Comparison of ENCODE assay signal across 8 cellular contexts in the genomic region with DNA sequence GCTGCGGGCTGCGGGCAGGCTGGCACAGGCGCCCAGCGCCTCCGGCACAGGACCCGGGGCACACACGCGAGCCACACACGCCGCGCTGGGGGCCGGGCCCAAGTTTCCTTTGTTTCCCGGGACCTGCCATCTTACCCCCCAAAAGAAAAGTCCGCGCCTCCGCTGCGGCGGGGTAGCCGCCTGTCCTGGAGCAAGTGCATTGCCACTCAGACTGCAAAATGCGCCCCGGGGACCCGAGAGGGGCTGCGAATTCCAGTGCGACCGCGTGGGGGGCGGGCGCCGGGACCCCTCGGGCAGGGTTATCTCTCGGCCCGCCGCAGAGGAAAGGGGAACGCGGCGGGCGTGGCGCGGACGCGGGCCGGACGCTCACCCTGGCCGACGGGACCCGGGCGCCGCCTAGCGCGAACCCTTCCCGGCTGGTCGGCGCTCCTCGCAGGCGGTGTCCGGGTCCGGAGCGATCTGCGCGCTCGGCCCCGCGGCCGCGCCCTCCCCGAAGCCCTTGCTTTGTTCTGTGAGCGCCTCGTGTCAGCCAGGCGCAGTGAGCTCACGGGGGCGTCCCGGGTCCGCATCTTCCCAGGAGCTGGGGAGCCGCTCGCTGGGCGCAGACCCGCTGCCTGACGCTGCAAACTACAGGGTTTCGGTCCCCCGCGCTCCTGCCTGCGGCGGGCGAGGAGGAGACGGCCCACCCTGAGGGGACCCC. TPM values are rescaled to one million over a fixed set of nuclear protein-coding genes. Genes with fewer than 3 reads are reported as not detected.
A peak's percentile ranks its signal among the peaks of the same experiment; 100 is the strongest.
DNase-seq lines count a peak whose midpoint lies in the region; ATAC-seq and TF ChIP-seq lines count a peak whose summit lies in the region.

No MANE protein-coding gene starts in this region.

- H4K20me1 ChIP-seq in H9 (ENCODE audit: control insufficient read depth, insufficient read depth, insufficient read length) = no peaks in the 10 kb centered on the region

- peak overlapping the region; percentile 76 for H2BK5ac ChIP-seq in H9 (ENCODE audit: insufficient read length, low read length)

- H3K79me1 ChIP-seq in H9 (ENCODE audit: insufficient read depth, low read depth, low read length, poor library complexity, severe bottlenecking) = no peaks in the 10 kb centered on the region

- peak overlapping the region; percentile 80 to 88 for H3K4me3 Mint-ChIP-seq in H9
- H3K4me3 Mint-ChIP-seq in activated CD8-positive, alpha-beta memory T cell treated with anti-CD3 and anti-CD28 coated beads, Interleukin-2, amount 10 ng/mL, durations not matched to agents 7 days and 5 days = peak overlapping the region; percentile 36

- H3K36me3 Mint-ChIP-seq in H9 (ENCODE audit: insufficient read depth in 1 of 3, low read depth in 3 of 3) = peaks cover 31 to 39% (median 38%) of the 10 kb centered on the region in 3 experiments
- H3K36me3 Mint-ChIP-seq in activated CD8-positive, alpha-beta memory T cell treated with anti-CD3 and anti-CD28 coated beads, Interleukin-2, amount 10 ng/mL, durations not matched to agents 7 days and 5 days = peaks cover 1% of the 10 kb centered on the region

- WGBS in H9 (ENCODE audit: extremely low coverage, insufficient read length, low lambda C conversion rate) = no CpG with 5 or more reads among the region's 85 CpGs
- whole genome bisulfite sequencing in prostate gland = under 1% methylated on average over 46 of the region's 85 CpGs

- H3K9ac ChIP-seq in H9 (ENCODE audit: extremely low read depth, insufficient read length, low read length) = peak overlapping the region; percentile 92

- ATAC-seq in activated CD8-positive, alpha-beta memory T cell treated with anti-CD3 and anti-CD28 coated beads, Interleukin-2, amount 10 ng/mL, durations not matched to agents 7 days and 5 days = peak; percentile 50
- ATAC-seq in GM21717 (IDR thresholded peaks at IDR 0.05; ENCODE audit: unreplicated experiment) = no peak

- no peak overlapping the region for H2BK15ac ChIP-seq in H9 (ENCODE audit: low read depth, low read length)

- peak overlapping the region; percentile 96 for H3K18ac ChIP-seq in H9 (ENCODE audit: insufficient read length, low read depth, low read length)

- TF ChIP-seq POLR2A in prostate gland (IDR thresholded peaks at IDR 0.05) = no peak

- peak overlapping the region; percentile 99; the same call in 1 of the 2 replicates for H3K14ac ChIP-seq in H9 (ENCODE audit: insufficient read depth, low read length)

- H2BK120ac ChIP-seq in H9 (ENCODE audit: low read depth, low read length, poor library complexity, severe bottlenecking) = peak overlapping the region; percentile 95

- H3K56ac ChIP-seq in H9 (ENCODE audit: insufficient read length, low read depth, low read length) = no peak overlapping the region

- H3K27me3 ChIP-seq in H9 (ENCODE audit: insufficient read depth, low read length) = no peaks in the 10 kb centered on the region
- H3K27me3 ChIP-seq in cardiac muscle cell = no peaks in the 10 kb centered on the region
- H3K27me3 ChIP-seq in prostate gland (replicated peaks; ENCODE audit: insufficient read depth) = no peaks in the 10 kb centered on the region

- no peak overlapping the region for H4K5ac ChIP-seq in H9 (ENCODE audit: insufficient read length, low read depth, low read length)

- no peak overlapping the region for H2BK12ac ChIP-seq in H9 (ENCODE audit: insufficient read length, low read depth, low read length)

- no peaks in the 10 kb centered on the region for H3K4me1 ChIP-seq in H9 (ENCODE audit: insufficient read depth, low read length)
- peaks cover 6% of the 10 kb centered on the region for H3K4me1 ChIP-seq in cardiac muscle cell (ENCODE audit: low read depth)
- H3K4me1 ChIP-seq in prostate gland (replicated peaks) = no peaks in the 10 kb centered on the region

- intact Hi-C loops in prostate gland (cut with DNase I) = loop anchor here (5.0 to 10.0 kb wide), 3 partner anchors 370 to 640 kb away; no protein-coding TSS in a partner anchor

- no peak overlapping the region; the same call in 1 of the 2 replicates for H3K4ac ChIP-seq in H9 (ENCODE audit: low read depth, low read length)

- H3T11ph ChIP-seq in H9 (ENCODE audit: low read length) = no peak overlapping the region

- DNase-seq in DMS53 (lab: John Stamatoyannopoulos, UW) = peak; percentile 76
- DNase-seq in DMS53 treated with DMSO at 0.1 percent for 48 hours (lab: John Stamatoyannopoulos, UW; ENCODE audit: unreplicated experiment) = no peak
- peak; percentile 70 for DNase-seq in H9
- DNase-seq in NCI-H1105 (lab: John Stamatoyannopoulos, UW) = peak; percentile 70
- DNase-seq in activated CD8-positive, alpha-beta memory T cell treated with anti-CD3 and anti-CD28 coated beads, Interleukin-2, amount 10 ng/mL, durations not matched to agents 7 days and 5 days = no peak
- DNase-seq in cardiac muscle cell (ENCODE audit: low read depth in 1 of 2, low spot score in 1 of 2) = peak; percentile 7 to 78
- peak; percentile 39 for DNase-seq in prostate gland (ENCODE audit: low spot score)

- TF ChIP-seq CTCF in H9 (conservative IDR thresholded peaks at IDR 0.05) = peak; percentile 22; the same call in 2 of the 3 replicates
- no peak for TF ChIP-seq CTCF in cardiac muscle cell (IDR thresholded peaks at IDR 0.05; ENCODE audit: low read depth, low read length)
- peak in 2 of 4 experiments; percentile 44 to 46 for TF ChIP-seq CTCF in prostate gland (IDR thresholded peaks at IDR 0.05)

- H3K9me3 Mint-ChIP-seq in H9 = peaks cover 5 to 13% of the 10 kb centered on the region in 2 experiments; a peak in 4 of 5 replicates
- H3K9me3 Mint-ChIP-seq in activated CD8-positive, alpha-beta memory T cell treated with anti-CD3 and anti-CD28 coated beads, Interleukin-2, amount 10 ng/mL, durations not matched to agents 7 days and 5 days (ENCODE audit: low read depth) = no peaks in the 10 kb centered on the region

- H3K36me3 ChIP-seq in cardiac muscle cell = no peaks in the 10 kb centered on the region
- no peaks in the 10 kb centered on the region for H3K36me3 ChIP-seq in prostate gland

- H3K23ac ChIP-seq in H9 (ENCODE audit: insufficient read length, low read depth, low read length) = no peak overlapping the region

- H2BK20ac ChIP-seq in H9 (ENCODE audit: low read depth, low read length, poor library complexity, severe bottlenecking) = no peak overlapping the region

- H3K9me3 ChIP-seq in H9 (ENCODE audit: control insufficient read depth, low read depth, low read length) (no peaks in the 10 kb centered on the region), cardiac muscle cell (ENCODE audit: low read depth) (no peaks in the 10 kb centered on the region), prostate gland (no peaks in the 10 kb centered on the region)

- H3K27ac Mint-ChIP-seq in H9 = peak overlapping the region; percentile 84 to 97 (median 89); a peak in 4 of 7 replicates
- no peak overlapping the region for H3K27ac Mint-ChIP-seq in activated CD8-positive, alpha-beta memory T cell treated with anti-CD3 and anti-CD28 coated beads, Interleukin-2, amount 10 ng/mL, durations not matched to agents 7 days and 5 days

- no peak overlapping the region for H2AFZ ChIP-seq in H9 (ENCODE audit: low read length)

- H3K23me2 ChIP-seq in H9 (ENCODE audit: insufficient read length, low read depth, low read length, poor library complexity, severe bottlenecking) = no peaks in the 10 kb centered on the region

- CTCF ChIA-PET in activated CD8-positive, alpha-beta memory T cell treated with anti-CD3 and anti-CD28 coated beads, Interleukin-2, amount 10 ng/mL, durations not matched to agents 7 days and 5 days (lab: Charles Lee) = no interaction called here

- H3K4me2 ChIP-seq in H9 (ENCODE audit: insufficient read depth, insufficient read length, low read length) = peak overlapping the region; percentile 95

- H3K4me3 ChIP-seq in cardiac muscle cell (peak overlapping the region; percentile 75), prostate gland (peak overlapping the region; percentile 57 to 62)

- H4K91ac ChIP-seq in H9 (ENCODE audit: insufficient read length, low read depth, low read length) = no peak overlapping the region

- H3K27ac ChIP-seq in H9 (ENCODE audit: insufficient read length, low read depth, low read length) = peak overlapping the region; percentile 81
- H3K27ac ChIP-seq in cardiac muscle cell = peak overlapping the region; percentile 74
- peak overlapping the region; percentile 80 to 81 for H3K27ac ChIP-seq in prostate gland

- peaks cover 20 to 38% of the 10 kb centered on the region in 2 experiments for H3K4me1 Mint-ChIP-seq in H9
- peaks cover 10% of the 10 kb centered on the region for H3K4me1 Mint-ChIP-seq in activated CD8-positive, alpha-beta memory T cell treated with anti-CD3 and anti-CD28 coated beads, Interleukin-2, amount 10 ng/mL, durations not matched to agents 7 days and 5 days

- no peak overlapping the region for H4K8ac ChIP-seq in H9 (replicated peaks; ENCODE audit: insufficient read length, low read depth, low read length)

- H3K79me2 ChIP-seq in H9 (ENCODE audit: insufficient read depth, low read length) = peaks cover 31% of the 10 kb centered on the region; the same call in 1 of the 2 replicates

- no peaks in the 10 kb centered on the region; the same call in 1 of the 2 replicates for H3K27me3 Mint-ChIP-seq in H9 (ENCODE audit: low read depth)
- peaks cover 61% of the 10 kb centered on the region for H3K27me3 Mint-ChIP-seq in activated CD8-positive, alpha-beta memory T cell treated with anti-CD3 and anti-CD28 coated beads, Interleukin-2, amount 10 ng/mL, durations not matched to agents 7 days and 5 days

- H2AK5ac ChIP-seq in H9 (ENCODE audit: insufficient read length, low read length) = no peak overlapping the region

RNA-seq across cellular contexts. Expression of a gene that starts 0.6 kb away (rescaled TPM):
- total RNA-seq in H9 (2021) (1,507 and 1,551 TPM in 2 replicates), cardiac muscle cell (109 and 166 TPM in 2 replicates), prostate gland (100 to 1,000 TPM in 1 of 2 donors, 10 to 100 TPM in 1; 59.4 to 336 TPM)
- under 1 TPM in 1 of 2 experiments, not detected in 1; 0.23 TPM for total RNA-seq in activated CD8-positive, alpha-beta memory T cell treated with anti-CD3 and anti-CD28 coated beads, Interleukin-2, amount 10 ng/mL, durations not matched to agents 7 days and 5 days
- 148 and 168 TPM in 2 replicates for polyA plus RNA-seq in cardiac muscle cell

RNA-seq across cellular contexts. Expression of a gene that starts 52.9 kb away (rescaled TPM):
- total RNA-seq in H9 (2021) (12.4 and 14.8 TPM in 2 replicates), cardiac muscle cell (18.3 and 23.1 TPM in 2 replicates), prostate gland (10 to 100 TPM in 1 of 2 donors, 1 to 10 TPM in 1; 5.7 to 12.3 TPM)
- total RNA-seq in activated CD8-positive, alpha-beta memory T cell treated with anti-CD3 and anti-CD28 coated beads, Interleukin-2, amount 10 ng/mL, durations not matched to agents 7 days and 5 days = 10 to 100 TPM; 16.2 to 18.2 TPM
- polyA plus RNA-seq in cardiac muscle cell = 37.8 and 44.8 TPM in 2 replicates

Comparison
In these comparisons a context has a peak if more than half of its experiments do, and no peak if none do; other contexts are left out.
1. DNase-seq: peak in DMS53 (single experiment), H9 (single experiment), NCI-H1105 (single experiment), cardiac muscle cell (2 of 2) and prostate gland (single experiment); none in DMS53 treated with DMSO at 0.1 percent for 48 hours (single experiment) and activated CD8-positive, alpha-beta memory T cell treated with anti-CD3 and anti-CD28 coated beads, Interleukin-2, amount 10 ng/mL, durations not matched to agents 7 days and 5 days (single experiment).
2. RNA of a gene that starts 0.6 kb away (total RNA-seq): 1,507 to 1,551 TPM in H9, 59.4 to 336 TPM in prostate gland and 109 to 166 TPM in cardiac muscle cell; 0.23 TPM in activated CD8-positive, alpha-beta memory T cell treated with anti-CD3 and anti-CD28 coated beads, Interleukin-2, amount 10 ng/mL, durations not matched to agents 7 days and 5 days; every median in the first group is over 10 times any median in the second.
3. Peak in every context shown above with its lines, with median percentiles within 50 percentile points of each other: H3K27ac ChIP-seq.